22 cellular contexts compared by ENCODE assay signal in genomic region chr11:8792636-8793035, GRCh38.
DNase-seq lines count a peak whose midpoint lies in the region; ATAC-seq and TF ChIP-seq lines count a peak whose summit lies in the region.
"Had no signal": no experiment of that assay in that cellular context is flagged by ENCODE, and none has a peak within 500 bp of the region (broad histone marks: within the 10 kb centered on the region; RNA-seq: fewer than 3 reads in every experiment).

No MANE protein-coding gene starts in this region.

- peak; percentile 46 for ATAC-seq in left lobe of liver
- ATAC-seq in GM18511 (IDR thresholded peaks at IDR 0.05; ENCODE audit: unreplicated experiment): no peak
- no peak for ATAC-seq in HG03175 (IDR thresholded peaks at IDR 0.05; ENCODE audit: unreplicated experiment)
- ATAC-seq: A549 had no signal

- H3K9me3 Mint-ChIP-seq in endodermal cell: no peaks in the 10 kb centered on the region
- H3K9me3 Mint-ChIP-seq: CD4-positive, alpha-beta memory T cell; HFFc6 had no signal

- H3K27ac ChIP-seq in HL-60 (replicated peaks) (peak overlapping the region; percentile 33), endodermal cell (ENCODE audit: low read depth, low read length) (no peak overlapping the region), sigmoid colon (peak overlapping the region; percentile 26 to 97 (median 80))
- H3K27ac ChIP-seq: A549, BLaER1, SK-N-MC had no signal

- TF ChIP-seq CTCF in HL-60 (IDR thresholded peaks at IDR 0.05; ENCODE audit: insufficient read depth, low read length): no peak
- TF ChIP-seq CTCF in endodermal cell (conservative IDR thresholded peaks at IDR 0.05): no peak
- no peak for TF ChIP-seq CTCF in sigmoid colon (IDR thresholded peaks at IDR 0.05)
- TF ChIP-seq CTCF in GM13976 (IDR thresholded peaks at IDR 0.05; ENCODE audit: borderline replicate concordance, control extremely low read depth, extremely low read depth, insufficient read depth, missing control alignments): no peak

- H3K36me3 Mint-ChIP-seq in endodermal cell (ENCODE audit: low read depth): peaks cover 13% of the 10 kb centered on the region
- H3K36me3 Mint-ChIP-seq: CD4-positive, alpha-beta memory T cell had no signal

- H3K9ac ChIP-seq in endodermal cell (ENCODE audit: extremely low read depth, low read length, poor library complexity, severe bottlenecking): no peak overlapping the region
- H3K9ac ChIP-seq: BLaER1 had no signal

- H3K4me1 Mint-ChIP-seq in endodermal cell: peaks cover 31% of the 10 kb centered on the region
- H3K4me1 Mint-ChIP-seq: CD4-positive, alpha-beta memory T cell had no signal

- intact Hi-C loops in sigmoid colon (cut with DNase I): no loop called here

- H3K36me3 ChIP-seq in endodermal cell (ENCODE audit: control insufficient read depth, insufficient read depth, low read length) (peaks cover 80% of the 10 kb centered on the region), sigmoid colon (peaks cover 0 to 12% (median 0%) of the 10 kb centered on the region in 4 donors)
- H3K36me3 ChIP-seq: BLaER1, MG63, Peyer's patch had no signal

- H3K27me3 ChIP-seq in HL-60 (ENCODE audit: insufficient read depth, poor library complexity, severe bottlenecking): no peaks in the 10 kb centered on the region
- no peaks in the 10 kb centered on the region for H3K27me3 ChIP-seq in endodermal cell (ENCODE audit: control insufficient read depth, insufficient read depth, low read length, poor library complexity, severe bottlenecking)
- H3K27me3 ChIP-seq in sigmoid colon: no peaks in the 10 kb centered on the region
- H3K27me3 ChIP-seq: BLaER1, MG63, Peyer's patch had no signal

- 100% methylated on average over 2 of the region's 2 CpGs for WGBS in endodermal cell (ENCODE audit: insufficient coverage in 1 of 2, insufficient read length in 1 of 2), 2 experiments
- 57 to 73% methylated on average over 2 of the region's 2 CpGs for WGBS in sigmoid colon, 2 donors

- peaks cover 25% of the 10 kb centered on the region for H3K4me1 ChIP-seq in endodermal cell (ENCODE audit: control insufficient read depth, insufficient read depth, low read length)
- H3K4me1 ChIP-seq in sigmoid colon: peaks cover 0 to 78% (median 69%) of the 10 kb centered on the region in 4 donors

- TF ChIP-seq POLR2A in sigmoid colon (IDR thresholded peaks at IDR 0.05): no peak

- H3K4me3 ChIP-seq in HL-60 (replicated peaks; ENCODE audit: insufficient read depth, low read length) (no peak overlapping the region), endodermal cell (ENCODE audit: low read length) (no peak overlapping the region), sigmoid colon (no peak overlapping the region)
- H3K4me3 ChIP-seq: A549, BLaER1, MG63, Peyer's patch, SK-N-MC had no signal

- no peaks in the 10 kb centered on the region for H3K27me3 Mint-ChIP-seq in endodermal cell (ENCODE audit: insufficient read depth)

- DNase-seq in HL-60 (ENCODE audit: low read depth in 1 of 2, low spot score in 1 of 2) (no peak), endodermal cell (peak; percentile 11), left lobe of liver (ENCODE audit: low spot score) (no peak), sigmoid colon (no peak), GM13976 (ENCODE audit: low spot score) (no peak)
- DNase-seq: CD4-positive, alpha-beta memory T cell; DMS53; EL; H7; HFFc6; MG63; NCI-H1105; NCI-H2081 treated with DMSO at 0.1 percent for 48 hours; NCI-H748 treated with DMSO at 0.1 percent for 48 hours; NK-92 treated with Interleukin-12 subunit alpha and Interleukin-12 subunit beta, amount 100 ng/mL, for 24 hours; Peyer's patch; Right ventricle myocardium superior had no signal

- H3K9me3 ChIP-seq in endodermal cell (ENCODE audit: control insufficient read depth, low read length) (peaks cover 10% of the 10 kb centered on the region), sigmoid colon (no peaks in the 10 kb centered on the region)
- H3K9me3 ChIP-seq: A549, BLaER1, MG63, Peyer's patch had no signal

- TF ChIP-seq EP300 in sigmoid colon (IDR thresholded peaks at IDR 0.05): no peak

- H3K4me3 Mint-ChIP-seq in endodermal cell: no peak overlapping the region
- H3K4me3 Mint-ChIP-seq: CD4-positive, alpha-beta memory T cell; HFFc6 had no signal

- H3K27ac Mint-ChIP-seq in endodermal cell: no peak overlapping the region
- H3K27ac Mint-ChIP-seq: CD4-positive, alpha-beta memory T cell; HFFc6 had no signal

- in situ Hi-C loops in GM13976 (cut with MboI; ENCODE audit: low sequenced_read_pairs, unreplicated experiment): no loop called here
